Comparison of ENCODE assay signal across 8 cellular contexts in the genomic region with DNA sequence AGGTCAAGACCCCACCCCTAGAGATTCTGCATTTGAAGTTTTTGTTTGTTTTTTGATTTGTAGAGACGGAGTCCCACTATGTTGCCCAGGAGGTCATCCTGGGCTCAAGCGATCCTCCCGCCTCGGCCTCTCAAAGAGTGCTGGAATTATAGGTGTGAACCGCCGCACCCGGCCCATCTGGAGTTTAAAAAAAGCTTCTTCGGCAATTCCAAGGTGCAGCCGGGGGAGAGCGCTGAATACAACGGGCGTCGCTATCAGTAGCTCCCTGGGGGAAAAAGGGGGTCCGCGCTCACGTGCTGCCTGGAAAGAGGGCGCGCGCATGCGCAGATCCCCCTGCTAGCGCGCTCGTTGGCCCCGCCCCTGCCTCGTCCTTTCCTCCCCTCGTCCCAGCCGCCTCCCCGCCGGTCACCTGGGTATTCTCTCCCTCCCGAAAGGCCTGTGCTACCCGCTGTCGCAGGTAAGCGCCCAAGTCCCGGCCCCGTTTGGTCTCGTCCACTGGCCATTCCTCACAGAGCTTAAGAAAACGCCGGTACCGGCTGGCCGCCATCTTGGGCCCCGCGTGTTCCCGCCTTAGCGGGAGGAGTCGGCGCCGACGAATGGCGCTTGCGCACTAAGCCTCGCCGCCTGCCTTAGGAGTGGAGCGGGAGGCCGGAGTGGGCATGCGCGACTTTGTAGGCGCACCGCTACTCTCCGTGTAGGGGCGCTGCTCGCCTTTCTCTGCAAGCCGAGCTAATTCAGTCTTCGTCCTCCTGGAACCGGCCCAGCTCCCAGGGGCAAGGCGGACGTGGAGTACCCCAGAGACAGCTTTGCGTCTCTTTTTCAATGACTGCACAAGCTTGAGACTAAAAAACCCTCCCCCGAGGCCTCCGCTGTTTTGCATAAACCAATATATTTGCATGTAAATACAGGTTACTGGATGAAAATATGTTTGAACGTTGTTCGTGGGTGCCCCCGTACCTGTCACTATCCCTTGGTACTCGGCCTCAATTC. TPM values are rescaled to one million over a fixed set of nuclear protein-coding genes. Genes with fewer than 3 reads are reported as not detected.
DNase-seq lines count a peak whose midpoint lies in the region; ATAC-seq, FAIRE-seq and TF ChIP-seq lines count a peak whose summit lies in the region.

UQCC2 (minus strand) TSS at position 561 of the 990 bp plus-strand sequence; CDS start at position 547, 14 bp downstream.

- H3K9me3 ChIP-seq in breast epithelium (no peaks in the 10 kb centered on the region), iPS-20b (ENCODE audit: insufficient read depth, low read depth, low read length) (no peaks in the 10 kb centered on the region), small intestine (ENCODE audit: control insufficient read depth, low read depth) (no peaks in the 10 kb centered on the region)

- no peak for FAIRE-seq in small intestine (lab: Jason Lieb, UNC)

- in situ Hi-C loops in ACHN (cut with HindIII; ENCODE audit: low pct_ligation_motif_present, low pct_unique_long_range_greater_than_20kb, low sequenced_read_pairs) = no loop called here

- H3K9ac ChIP-seq in iPS-20b (ENCODE audit: low read depth, low read length) = peak within 1 kb of the TSS; percentile 96

- peak; percentile 60 for TF ChIP-seq POLR2A in breast epithelium (IDR thresholded peaks at IDR 0.05)

- H3K27me3 ChIP-seq in breast epithelium = no peaks in the 10 kb centered on the region
- H3K27me3 ChIP-seq in iPS-20b (ENCODE audit: insufficient read depth, low read length) = no peaks in the 10 kb centered on the region
- H3K27me3 ChIP-seq in small intestine (ENCODE audit: control insufficient read depth in 2 of 2, insufficient read depth in 2 of 2, low read length in 2 of 2) = no peaks in the 10 kb centered on the region

- H3K36me3 ChIP-seq in breast epithelium (no peaks in the 10 kb centered on the region), iPS-20b (ENCODE audit: insufficient read depth, low read depth, low read length) (peaks cover 35% of the 10 kb centered on the region), small intestine (ENCODE audit: control insufficient read depth in 2 of 2, insufficient read depth in 2 of 2, low read length in 2 of 2) (no peaks in the 10 kb centered on the region)

- H3K4me3 ChIP-seq in breast epithelium (peak within 1 kb of the TSS; percentile 65 to 86 (median 83)), iPS-20b (ENCODE audit: low read length) (peak within 1 kb of the TSS; percentile 85), small intestine (ENCODE audit: low read depth in 1 of 2, low read length in 2 of 2) (peak within 1 kb of the TSS; percentile 62 to 69)

- ATAC-seq in GM18870 (IDR thresholded peaks at IDR 0.05; ENCODE audit: unreplicated experiment) = peak; percentile 62
- ATAC-seq in HG03135 (IDR thresholded peaks at IDR 0.05; ENCODE audit: unreplicated experiment) = peak; percentile 86

- 0 to 2% (median 1%) methylated on average over 70 to 73 of the region's 73 CpGs for WGBS in small intestine, 3 donors

- intact Hi-C loops in breast epithelium (cut with DNase I; ENCODE audit: low total_unique reads) = no loop called here

- peak; percentile 94 for DNase-seq in ACHN
- peak; percentile 91 for DNase-seq in NCI-H2196 treated with DMSO at 0.1 percent for 48 hours (lab: John Stamatoyannopoulos, UW; ENCODE audit: unreplicated experiment)
- peak; percentile 94 to 96 for DNase-seq in breast epithelium (ENCODE audit: low spot score in 2 of 2)
- peak; percentile 96 for DNase-seq in small intestine

- TF ChIP-seq CTCF in VCaP (conservative IDR thresholded peaks at IDR 0.05) (peak; percentile 96), breast epithelium (IDR thresholded peaks at IDR 0.05) (peak in 1 of 3 donors; percentile 69)

- H3K4me1 ChIP-seq in breast epithelium (peaks cover 0 to 7% of the 10 kb centered on the region in 2 donors), iPS-20b (ENCODE audit: insufficient read depth, low read length) (peaks cover 7% of the 10 kb centered on the region), small intestine (ENCODE audit: control insufficient read depth in 2 of 2, insufficient read depth in 1 of 2, low read depth in 1 of 2, low read length in 1 of 2) (no peaks in the 10 kb centered on the region)

- H3K27ac ChIP-seq in VCaP = peak within 1 kb of the TSS; percentile 98
- H3K27ac ChIP-seq in breast epithelium = peak within 1 kb of the TSS; percentile 82 to 92
- peak within 1 kb of the TSS; percentile 88 for H3K27ac ChIP-seq in iPS-20b (ENCODE audit: low read length)
- H3K27ac ChIP-seq in small intestine (ENCODE audit: low read depth in 1 of 2, low read length in 1 of 2) = peak within 1 kb of the TSS; percentile 35 to 94

RNA-seq across cellular contexts. Expression of gene UQCC2, which starts in this region (rescaled TPM):
- 10 to 100 TPM in 2 of 3 donors, 1 to 10 TPM in 1; 9.9 to 19.7 (median 19.6) TPM for total RNA-seq in breast epithelium
- 10 to 100 TPM; 36.5 to 51.7 (median 36.7) TPM for polyA plus RNA-seq in small intestine

Comparison
In these comparisons a context has a peak if more than half of its experiments do, and no peak if none do; other contexts are left out.
1. Peak in every context shown above with its lines: DNase-seq, ATAC-seq, H3K4me3 ChIP-seq and H3K27ac ChIP-seq.